In the genomic region with DNA sequence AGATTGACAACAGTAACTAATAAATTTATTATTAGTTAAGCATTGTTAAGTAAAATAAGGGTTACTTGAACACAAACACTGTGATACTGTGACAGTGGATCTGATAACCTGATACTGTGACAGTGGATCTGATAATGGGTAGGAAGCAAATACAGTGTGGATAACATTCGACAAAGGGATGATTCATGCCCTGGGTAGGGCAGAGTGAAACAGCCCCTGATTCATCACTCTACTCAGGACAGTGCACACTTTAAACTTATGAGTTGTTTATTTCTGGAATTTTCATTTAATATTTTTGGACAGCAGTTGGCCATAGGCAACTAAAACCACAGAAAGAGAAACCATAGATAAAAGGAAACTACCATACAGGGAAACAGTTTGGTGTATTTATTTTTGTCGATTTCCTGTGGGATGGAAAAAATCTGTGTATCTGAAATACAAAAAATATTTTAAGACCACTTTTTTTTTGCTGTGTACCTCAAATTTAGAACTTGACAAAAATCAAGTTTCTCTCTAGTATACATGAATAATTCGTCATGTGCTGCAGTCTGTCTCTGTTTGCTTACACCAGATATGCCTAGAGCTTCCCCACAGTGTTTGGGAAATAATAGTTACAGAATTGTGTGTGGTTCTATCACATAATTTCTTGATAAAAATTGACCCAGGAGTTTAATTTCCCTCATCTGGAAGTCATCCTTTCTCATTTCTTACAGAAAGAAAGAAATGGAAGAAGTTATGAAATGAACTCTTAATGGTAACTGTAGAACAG, we compare ENCODE assay signal across 11 cellular contexts.
DNase-seq lines count a peak whose midpoint lies in the region; ATAC-seq, FAIRE-seq and TF ChIP-seq lines count a peak whose summit lies in the region.
"Had no signal": no experiment of that assay in that cellular context is flagged by ENCODE, and none has a peak within 500 bp of the region (broad histone marks: within the 10 kb centered on the region; RNA-seq: fewer than 3 reads in every experiment).

No MANE protein-coding gene starts in this region.

- no peaks in the 10 kb centered on the region for H3K79me2 ChIP-seq in OCI-LY7 (ENCODE audit: insufficient read depth, low read depth, low read length)

- no peak for TF ChIP-seq POLR2A in H54 (IDR thresholded peaks at IDR 0.05; ENCODE audit: low read depth, low read length)

- H3K4me2 ChIP-seq in OCI-LY7 (ENCODE audit: low read length) = no peak overlapping the region

- POLR2A ChIA-PET in OCI-LY7 (lab: Charles Lee) = no interaction called here

- H3K9me3 ChIP-seq in OCI-LY7 (ENCODE audit: low read length) = no peaks in the 10 kb centered on the region
- H3K9me3 ChIP-seq: neutrophil had no signal

- no peaks in the 10 kb centered on the region for H3K36me3 ChIP-seq in OCI-LY7 (ENCODE audit: insufficient read depth, low read length)
- H3K36me3 ChIP-seq: neutrophil had no signal

- H3K4me3 ChIP-seq in foreskin fibroblast (ENCODE audit: low read depth in 1 of 2, low read length in 2 of 2) (no peak overlapping the region), OCI-LY7 (ENCODE audit: low read depth, low read length, poor library complexity, severe bottlenecking) (no peak overlapping the region)

- in situ Hi-C loops in SK-MEL-5 (cut with HindIII; ENCODE audit: low pct_unique_long_range_greater_than_20kb, low sequenced_read_pairs) = no loop called here

- no peaks in the 10 kb centered on the region for H4K20me1 ChIP-seq in OCI-LY7 (ENCODE audit: insufficient read depth, low read length)

- FAIRE-seq in H54 (lab: Jason Lieb, UNC) = peak; percentile 90

- no peak overlapping the region for H2AFZ ChIP-seq in OCI-LY7 (ENCODE audit: low read length)

- BruUV-seq in OCI-LY7 (replicated peaks; lab: Mats Ljungman, UMichigan) = no TSS peak

- CTCF ChIA-PET in OCI-LY7 (lab: Charles Lee; ENCODE audit: unreplicated experiment) = no interaction called here

- H3K9me2 ChIP-seq in OCI-LY7 (ENCODE audit: insufficient read depth, low read length) = no peaks in the 10 kb centered on the region

- ATAC-seq in left lobe of liver (no peak), GM18909 (IDR thresholded peaks at IDR 0.05; ENCODE audit: poor library complexity, unreplicated experiment) (no peak)

- DNase-seq in A172 (ENCODE audit: low spot score) (peak; percentile 38), H54 (ENCODE audit: insufficient read length, low spot score) (no peak), SK-MEL-5 (ENCODE audit: low read depth, low spot score) (peak; percentile 28), foreskin fibroblast (peak; percentile 63 to 84), left lobe of liver (ENCODE audit: low spot score) (no peak), NCI-H1105 treated with DMSO at 0.1 percent for 48 hours (lab: John Stamatoyannopoulos, UW) (no peak), OCI-LY7 (ENCODE audit: low spot score) (no peak)
- DNase-seq: NCI-H187 had no signal

- intact Hi-C loops in OCI-LY7 (cut with micrococcal nuclease; ENCODE audit: unreplicated experiment) = no loop called here

- H3K4me1 ChIP-seq in OCI-LY7 (ENCODE audit: insufficient read depth, low read length, poor library complexity, severe bottlenecking) = no peaks in the 10 kb centered on the region

- H3K27ac ChIP-seq in OCI-LY7 (ENCODE audit: low read depth, low read length, poor library complexity, severe bottlenecking) = no peak overlapping the region
- H3K27ac ChIP-seq: C4-2B, neutrophil had no signal

- TF ChIP-seq CTCF in foreskin fibroblast (IDR thresholded peaks at IDR 0.05; ENCODE audit: low read depth, low read length) = no peak
- TF ChIP-seq CTCF in OCI-LY7 (conservative IDR thresholded peaks at IDR 0.05; ENCODE audit: low read length) = no peak

Comparison
In these comparisons a context has a peak if more than half of its experiments do, and no peak if none do; other contexts are left out.
1. DNase-seq: peak in A172 (single experiment), SK-MEL-5 (single experiment) and foreskin fibroblast (2 of 2); none in H54 (single experiment), left lobe of liver (single experiment), NCI-H1105 treated with DMSO at 0.1 percent for 48 hours (single experiment) and OCI-LY7 (single experiment).